In genomic region chr16:30430428-30430970, GRCh38 we compare ENCODE assay signal across 1 cellular context.
A peak's percentile ranks its signal among the peaks of the same experiment; 100 is the strongest.
TF ChIP-seq lines count a peak whose summit lies in the region.

No MANE protein-coding gene starts in this region.

TF ChIP-seq in GM12878, 131 proteins besides CTCF, POLR2A, EP300 and RAD21:
- TF ChIP-seq MTA2 (IDR thresholded peaks at IDR 0.05; ENCODE audit: low read depth) (no peak), NKRF (conservative IDR thresholded peaks at IDR 0.05) (no peak), MEF2B (IDR thresholded peaks at IDR 0.05; ENCODE audit: partially characterized antibody, poor library complexity, severe bottlenecking) (peak; percentile 41), PAX5 (IDR thresholded peaks at IDR 0.05; ENCODE audit: borderline replicate concordance, low read depth, low read length) (no peak), USF1 (IDR thresholded peaks at IDR 0.05; ENCODE audit: borderline replicate concordance, extremely low read length, insufficient read depth, low read depth, low read length) (peak; percentile 67), ELK1 (IDR thresholded peaks at IDR 0.05; ENCODE audit: low read depth, low read length) (no peak), GATAD2B (conservative IDR thresholded peaks at IDR 0.05; ENCODE audit: low read depth) (no peak), LARP7 (IDR thresholded peaks at IDR 0.05) (0 out of 2 replicates have a peak, but pooled peaks have one; percentile 61), STAT3 (IDR thresholded peaks at IDR 0.05; ENCODE audit: low read depth, low read length) (no peak), ZNF24 (IDR thresholded peaks at IDR 0.05) (no peak), PAX8 (IDR thresholded peaks at IDR 0.05) (no peak), NBN (IDR thresholded peaks at IDR 0.05) (peak; percentile 31; the same call in 1 of the 2 replicates), ZBTB11 (CRISPR knock-in tag; IDR thresholded peaks at IDR 0.05) (no peak), KAT2A (conservative IDR thresholded peaks at IDR 0.05; ENCODE audit: control insufficient read depth, low read depth, low read length) (no peak), ZZZ3 (IDR thresholded peaks at IDR 0.05; ENCODE audit: control insufficient read depth, insufficient read length, low read depth) (no peak), POLR2AphosphoS5 (IDR thresholded peaks at IDR 0.05; ENCODE audit: low read length) (no peak), YY1 (IDR thresholded peaks at IDR 0.05; ENCODE audit: low read depth, low read length) (peak; percentile 56; the same call in 1 of the 2 replicates), HDAC2 (IDR thresholded peaks at IDR 0.05) (0 out of 2 replicates have a peak, but pooled peaks have one; percentile 34), TCF12 (IDR thresholded peaks at IDR 0.05; ENCODE audit: low read depth, low read length) (no peak), NR2C1 (IDR thresholded peaks at IDR 0.05) (no peak), WRNIP1 (IDR thresholded peaks at IDR 0.05; ENCODE audit: borderline replicate concordance, low read depth, low read length) (no peak), ZBTB33 (IDR thresholded peaks at IDR 0.05) (peak; percentile 92), NFYA (IDR thresholded peaks at IDR 0.05; ENCODE audit: borderline replicate concordance, low read depth, low read length) (no peak), RUNX3 (IDR thresholded peaks at IDR 0.05; ENCODE audit: low read length) (peak; percentile 51; the same call in 1 of the 2 replicates), MEF2A (IDR thresholded peaks at IDR 0.05; ENCODE audit: insufficient read depth, low read depth, low read length) (no peak), IKZF2 (IDR thresholded peaks at IDR 0.05) (peak in 1 of 2 experiments; percentile 8; a peak in 2 of 4 replicates), EGR1 (IDR thresholded peaks at IDR 0.05; ENCODE audit: borderline replicate concordance in 1 of 2, low read depth in 2 of 2, low read length in 2 of 2) (no peak), RCOR1 (conservative IDR thresholded peaks at IDR 0.05; ENCODE audit: low read depth, low read length) (no peak), CHD2 (IDR thresholded peaks at IDR 0.05; ENCODE audit: borderline replicate concordance, low read depth, low read length) (no peak), NR2F1 (conservative IDR thresholded peaks at IDR 0.05) (0 out of 2 replicates have a peak, but pooled peaks have one; percentile 8), ZNF217 (IDR thresholded peaks at IDR 0.05) (peak; percentile 28; the same call in 1 of the 2 replicates), SMC3 (IDR thresholded peaks at IDR 0.05; ENCODE audit: borderline replicate concordance, low read length) (no peak; the same call in 1 of the 2 replicates), CBX5 (IDR thresholded peaks at IDR 0.05; ENCODE audit: low read depth) (peak; percentile 51; the same call in 1 of the 2 replicates), SMAD5 (IDR thresholded peaks at IDR 0.05; ENCODE audit: low read depth) (no peak), RELB (IDR thresholded peaks at IDR 0.05; ENCODE audit: low read depth) (no peak; the same call in 1 of the 2 replicates), NR2C2 (IDR thresholded peaks at IDR 0.05; ENCODE audit: borderline replicate concordance, control insufficient read depth, insufficient read length, low read depth) (no peak), JUNB (IDR thresholded peaks at IDR 0.05) (no peak), E4F1 (IDR thresholded peaks at IDR 0.05; ENCODE audit: borderline replicate concordance, partially characterized antibody) (no peak), ZNF687 (IDR thresholded peaks at IDR 0.05) (peak; percentile 97), ZNF622 (IDR thresholded peaks at IDR 0.05) (no peak), IKZF1 (conservative IDR thresholded peaks at IDR 0.05) (no peak), MLLT1 (IDR thresholded peaks at IDR 0.05) (peak; percentile 98), MAX (IDR thresholded peaks at IDR 0.05; ENCODE audit: low read depth, low read length) (peak; percentile 53; the same call in 1 of the 2 replicates)
